ENCODE assay signal across 30 cellular contexts in the genomic region with DNA sequence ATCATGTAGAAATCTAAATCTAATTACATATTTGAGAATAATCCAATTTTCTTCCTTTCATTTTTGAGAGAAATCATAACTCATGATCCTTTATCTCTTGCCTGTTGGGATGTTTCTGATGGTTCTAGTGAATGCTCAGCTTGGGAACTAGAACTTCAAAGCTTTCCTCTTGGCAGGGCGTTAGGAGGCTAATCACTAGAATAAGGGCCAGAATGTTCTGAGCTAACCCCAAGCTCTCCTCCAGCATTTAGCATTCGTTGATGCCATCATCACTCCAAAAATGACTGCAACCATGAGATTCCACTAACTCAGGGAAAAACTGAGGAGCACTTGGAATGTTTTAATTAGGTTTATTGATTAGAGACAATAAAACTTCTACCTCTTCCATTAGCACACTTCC.
"Had no signal": no experiment of that assay in that cellular context is flagged by ENCODE, and none has a peak within 500 bp of the region (broad histone marks: within the 10 kb centered on the region; RNA-seq: fewer than 3 reads in every experiment).

No MANE protein-coding gene starts in this region.

- H3K9me3 ChIP-seq: esophagus squamous epithelium, gastroesophageal sphincter had no signal

- H3K4me1 Mint-ChIP-seq: activated B cell treated with CpG ODN at 0.5 μM for 24 hours had no signal

- H3K9me3 Mint-ChIP-seq: activated B cell treated with CpG ODN at 0.5 μM for 24 hours; activated T-helper 17 cell treated with anti-CD3 and anti-CD28 coated beads, Interleukin-2, amount 50 U/mL, for 72 hours; T-helper 2 cell treated with Interferon-gamma antibody and Interleukin-4, amounts not matched to agents 5 μg/mL and 100 μg/mL, for 36 hours had no signal

- H3K27ac ChIP-seq: brain microvascular endothelial cell, epithelial cell of prostate, esophagus squamous epithelium, gastroesophageal sphincter, WERI-Rb-1 had no signal

- H3K27ac Mint-ChIP-seq: activated B cell treated with CpG ODN at 0.5 μM for 24 hours; activated CD8-positive, alpha-beta T cell treated with anti-CD3 and anti-CD28 coated beads for 36 hours; activated naive CD8-positive, alpha-beta T cell; activated T-helper 17 cell treated with anti-CD3 and anti-CD28 coated beads, Interleukin-2, amount 50 U/mL, for 72 hours; T-helper 17 cell; T-helper 2 cell treated with Interferon-gamma antibody and Interleukin-4, amounts not matched to agents 5 μg/mL and 100 μg/mL, for 36 hours had no signal

- H3K27me3 Mint-ChIP-seq: activated naive CD8-positive, alpha-beta T cell; activated T-helper 17 cell treated with anti-CD3 and anti-CD28 coated beads, Interleukin-2, amount 50 U/mL, for 72 hours; T-helper 17 cell had no signal

- H3K27me3 ChIP-seq: brain microvascular endothelial cell, esophagus squamous epithelium, gastroesophageal sphincter had no signal

- H3K4me3 ChIP-seq: esophagus squamous epithelium, gastroesophageal sphincter had no signal

- DNase-seq: activated B cell treated with CpG ODN at 0.5 μM for 24 hours; activated CD4-positive, alpha-beta T cell treated with anti-CD3 and anti-CD28 coated beads for 48 hours; activated CD4-positive, alpha-beta T cell treated with anti-CD3 and anti-CD28 coated beads, Interleukin-2, amount 50 U/mL, for 1 hour; activated CD4-positive, alpha-beta T cell treated with anti-CD3 and anti-CD28 coated beads, Interleukin-2, amount 50 U/mL, for 48 hours; activated CD8-positive, alpha-beta memory T cell treated with anti-CD3 and anti-CD28 coated beads for 24 hours; activated CD8-positive, alpha-beta T cell treated with anti-CD3 and anti-CD28 coated beads for 36 hours; activated effector memory CD4-positive, alpha-beta T cell treated with Interleukin-2 at 50 U/mL for 16 hours; activated gamma-delta T cell treated with Interleukin-2 at 50 U/mL for 16 hours; activated naive CD4-positive, alpha-beta T cell treated with anti-CD3 and anti-CD28 coated beads, Interleukin-2, amount 50 U/mL, for 16 hours; activated naive CD4-positive, alpha-beta T cell treated with Interleukin-2 at 50 U/mL for 16 hours; activated T-cell treated with anti-CD3 and anti-CD28 coated beads, Interleukin-2, amount 50 U/mL, for 4 hours; amniotic stem cell; anterior cingulate cortex; brain microvascular endothelial cell; caudate nucleus; cortex of kidney; dermis blood vessel endothelial cell; effector CD8-positive, alpha-beta T cell; esophagus squamous epithelium; foreskin melanocyte; T-helper 1 cell; T-helper 17 cell; T1000; WERI-Rb-1 had no signal

- H3K4me1 ChIP-seq: esophagus squamous epithelium, gastroesophageal sphincter had no signal

- H3K4me3 Mint-ChIP-seq: activated B cell treated with CpG ODN at 0.5 μM for 24 hours; activated CD8-positive, alpha-beta T cell treated with anti-CD3 and anti-CD28 coated beads for 36 hours; activated naive CD8-positive, alpha-beta T cell; activated T-cell treated with anti-CD3 and anti-CD28 coated beads, Interleukin-2, amount 50 U/mL, for 4 hours; activated T-helper 17 cell treated with anti-CD3 and anti-CD28 coated beads, Interleukin-2, amount 50 U/mL, for 72 hours; T-helper 17 cell; T-helper 2 cell treated with Interferon-gamma antibody and Interleukin-4, amounts not matched to agents 5 μg/mL and 100 μg/mL, for 36 hours had no signal

- H3K36me3 Mint-ChIP-seq: activated naive CD8-positive, alpha-beta T cell had no signal

- ATAC-seq: activated CD4-positive, CD25-positive, alpha-beta regulatory T cell treated with anti-CD3 and anti-CD28 coated beads, Interleukin-2, amount 50 U/mL, for 24 hours; activated CD8-positive, alpha-beta T cell treated with anti-CD3 and anti-CD28 coated beads for 36 hours; activated T-cell treated with anti-CD3 and anti-CD28 coated beads, Interleukin-2, amount 50 U/mL, for 4 hours; activated T-helper 17 cell treated with anti-CD3 and anti-CD28 coated beads, Interleukin-2, amount 50 U/mL, for 72 hours; gastroesophageal sphincter; T-helper 17 cell had no signal

- H3K36me3 ChIP-seq: brain microvascular endothelial cell, esophagus squamous epithelium, gastroesophageal sphincter, WERI-Rb-1 had no signal
